ENCODE assay signal across 13 cellular contexts in genomic region chr6:52921743-52922142, GRCh38. TPM values are rescaled to one million over a fixed set of nuclear protein-coding genes. Genes with fewer than 3 reads are reported as not detected.
DNase-seq lines count a peak whose midpoint lies in the region; ATAC-seq and TF ChIP-seq lines count a peak whose summit lies in the region.
"Had no signal": no experiment of that assay in that cellular context is flagged by ENCODE, and none has a peak within 500 bp of the region (broad histone marks: within the 10 kb centered on the region; RNA-seq: fewer than 3 reads in every experiment).

No MANE protein-coding gene starts in this region.

- H3K79me2 ChIP-seq in mesendoderm (ENCODE audit: control insufficient read depth, insufficient read depth, low read length): no peaks in the 10 kb centered on the region

- no peak overlapping the region for H3K4ac ChIP-seq in mesendoderm (ENCODE audit: low read depth, low read length)

- H2BK5ac ChIP-seq in mesendoderm (ENCODE audit: low read length): no peak overlapping the region

- no peak overlapping the region for H3K56ac ChIP-seq in mesendoderm (ENCODE audit: low read length)

- no peak overlapping the region for H3K23ac ChIP-seq in mesendoderm (ENCODE audit: low read length)

- ATAC-seq in esophagus mucosa: peak; percentile 79
- ATAC-seq in upper lobe of left lung (ENCODE audit: low FRiP score in 2 of 2): no peak

- TF ChIP-seq CTCF in upper lobe of left lung (IDR thresholded peaks at IDR 0.05): no peak

- peak overlapping the region; percentile 73 for H2BK120ac ChIP-seq in mesendoderm (ENCODE audit: low read depth, low read length)

- H3K27ac ChIP-seq in HUES6 (ENCODE audit: low read depth, low read length) (peak overlapping the region; percentile 42; the same call in 1 of the 2 replicates), mesendoderm (ENCODE audit: low read depth, low read length) (peak overlapping the region; percentile 3), upper lobe of left lung (peak overlapping the region in 3 of 4 donors; percentile 53 to 77 (median 53)), substantia nigra (ENCODE audit: low read depth, low read length, poor library complexity, severe bottlenecking) (no peak overlapping the region)

- TF ChIP-seq POLR2A in upper lobe of left lung (IDR thresholded peaks at IDR 0.05): no peak

- H3K4me3 ChIP-seq in HUES6 (ENCODE audit: low read depth, low read length): no peak overlapping the region
- H3K4me3 ChIP-seq in mesendoderm (ENCODE audit: low read length): no peak overlapping the region
- H3K4me3 ChIP-seq in upper lobe of left lung: no peak overlapping the region

- H4K8ac ChIP-seq in mesendoderm (ENCODE audit: low read depth, low read length): no peak overlapping the region

- H3K4me1 ChIP-seq in HUES6 (ENCODE audit: control insufficient read depth, insufficient read depth, low read length) (peaks cover 24% of the 10 kb centered on the region), mesendoderm (ENCODE audit: control insufficient read depth, low read depth, low read length) (peaks cover 5% of the 10 kb centered on the region), upper lobe of left lung (peaks cover 6 to 48% (median 10%) of the 10 kb centered on the region in 4 donors)

- no CpG with 5 or more reads among the region's 6 CpGs for WGBS in mesendoderm (ENCODE audit: extremely low coverage, insufficient coverage, low lambda C conversion rate)
- WGBS in upper lobe of left lung, 2 donors: 83 to 89% methylated on average over 6 of the region's 6 CpGs

- H3K18ac ChIP-seq in mesendoderm (ENCODE audit: low read length): peak overlapping the region; percentile 94

- no peak for TF ChIP-seq EP300 in upper lobe of left lung (IDR thresholded peaks at IDR 0.05)

- H3K27me3 ChIP-seq in HUES6 (ENCODE audit: control insufficient read depth, insufficient read depth, low read length) (no peaks in the 10 kb centered on the region), mesendoderm (ENCODE audit: insufficient read depth, low read length, poor library complexity) (no peaks in the 10 kb centered on the region), upper lobe of left lung (no peaks in the 10 kb centered on the region)

- no peak overlapping the region for H4K5ac ChIP-seq in mesendoderm (ENCODE audit: low read length)

- H3K36me3 ChIP-seq in HUES6 (ENCODE audit: control insufficient read depth, insufficient read depth, low read length): no peaks in the 10 kb centered on the region
- no peaks in the 10 kb centered on the region for H3K36me3 ChIP-seq in mesendoderm (ENCODE audit: control insufficient read depth, insufficient read depth, low read length)
- H3K36me3 ChIP-seq in upper lobe of left lung: no peaks in the 10 kb centered on the region

- no peak overlapping the region for H2AK5ac ChIP-seq in mesendoderm (ENCODE audit: low read length)

- H3K9ac ChIP-seq in HUES6 (ENCODE audit: low read length): no peak overlapping the region
- H3K9ac ChIP-seq in mesendoderm (ENCODE audit: low read length): no peak overlapping the region

- H3K9me3 ChIP-seq in HUES6 (ENCODE audit: control insufficient read depth, insufficient read depth, low read depth, low read length): no peaks in the 10 kb centered on the region; the same call in 1 of the 2 replicates
- H3K9me3 ChIP-seq in upper lobe of left lung: no peaks in the 10 kb centered on the region

- H3K4me2 ChIP-seq in mesendoderm (ENCODE audit: low read length): no peak overlapping the region

- H2BK15ac ChIP-seq in mesendoderm (replicated peaks; ENCODE audit: low read depth): no peak overlapping the region

- DNase-seq in mesendoderm (no peak), upper lobe of left lung (no peak), NCI-H774 (lab: John Stamatoyannopoulos, UW) (no peak), cerebellar cortex (ENCODE audit: low spot score) (no peak), substantia nigra (lab: John Stamatoyannopoulos, UW) (no peak), hypothalamus (lab: John Stamatoyannopoulos, UW) (no peak)
- DNase-seq: CD8-positive, alpha-beta memory T cell; DMS53; H7 had no signal

- H3K79me1 ChIP-seq in mesendoderm (ENCODE audit: low read length): no peaks in the 10 kb centered on the region

RNA-seq across cellular contexts. Expression of gene GSTA3, which starts 12.2 kb away (rescaled TPM):
- total RNA-seq in esophagus mucosa: not detected
- polyA plus RNA-seq in mesendoderm (2013, experiment 1 of 2): not detected
- polyA plus RNA-seq in mesendoderm (2013, experiment 2 of 2): not detected
- 1 to 10 TPM in 1 of 6 donors, under 1 TPM in 4, not detected in 1; 0.46 to 2.0 (median 0.57) TPM for total RNA-seq in upper lobe of left lung
- total RNA-seq: CD8-positive, alpha-beta memory T cell; H7 had no signal
- polyA plus RNA-seq: BJ; CD14-positive monocyte; CD8-positive, alpha-beta memory T cell had no signal
